In the genomic region with DNA sequence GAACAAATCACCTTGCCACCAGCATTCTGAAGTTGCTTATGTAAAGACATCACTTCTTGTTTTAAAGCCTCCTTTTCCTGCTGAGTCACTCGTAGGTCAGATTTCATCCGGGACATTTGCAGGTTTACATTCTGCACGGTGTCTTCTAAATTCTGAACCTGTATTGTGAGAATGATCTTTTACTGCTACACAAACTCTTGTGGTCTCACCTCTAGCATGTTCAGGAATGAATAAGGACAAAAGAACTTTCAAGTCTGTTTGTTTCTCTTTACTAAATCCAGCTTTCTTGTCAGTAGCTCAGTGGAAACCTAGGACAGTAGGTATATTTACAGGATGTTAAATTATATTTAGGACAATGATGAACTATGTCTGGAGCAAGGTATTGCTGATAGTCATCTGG, we compare ENCODE assay signal across 12 cellular contexts.
DNase-seq lines count a peak whose midpoint lies in the region; ATAC-seq and TF ChIP-seq lines count a peak whose summit lies in the region.
"Had no signal": no experiment of that assay in that cellular context is flagged by ENCODE, and none has a peak within 500 bp of the region (broad histone marks: within the 10 kb centered on the region; RNA-seq: fewer than 3 reads in every experiment).

No MANE protein-coding gene starts in this region.

- peak overlapping the region; percentile 78 for H3K27ac ChIP-seq in smooth muscle cell (ENCODE audit: low read depth)
- H3K27ac ChIP-seq: cardiac muscle cell had no signal

- no peaks in the 10 kb centered on the region for H3K79me2 ChIP-seq in smooth muscle cell (ENCODE audit: low read depth)

- WGBS in smooth muscle cell (ENCODE audit: low lambda C conversion rate), result 52% methylated on average over 3 of the region's 3 CpGs

- TF ChIP-seq CTCF in choroid plexus epithelial cell (conservative IDR thresholded peaks at IDR 0.05; ENCODE audit: low read depth, low read length) (no peak), smooth muscle cell (IDR thresholded peaks at IDR 0.05; ENCODE audit: borderline replicate concordance, insufficient read depth, poor library complexity, severe bottlenecking) (no peak), omental fat pad (IDR thresholded peaks at IDR 0.05) (no peak)

- CTCF ChIA-PET in activated CD8-positive, alpha-beta memory T cell treated with anti-CD3 and anti-CD28 coated beads, Interleukin-2, amount 10 ng/mL, durations not matched to agents 7 days and 5 days (lab: Charles Lee), result interaction anchor here (1.3 kb wide), 1 partner anchor 13 kb away, joined by 3 read pairs; no protein-coding TSS in a partner anchor

- H3K4me1 Mint-ChIP-seq in activated CD8-positive, alpha-beta memory T cell treated with anti-CD3 and anti-CD28 coated beads, Interleukin-2, amount 10 ng/mL, durations not matched to agents 7 days and 5 days, result peaks cover 50% of the 10 kb centered on the region

- no peaks in the 10 kb centered on the region for H3K4me1 ChIP-seq in smooth muscle cell (ENCODE audit: low read depth)

- no peak overlapping the region for H3K9ac ChIP-seq in smooth muscle cell (ENCODE audit: low read depth)

- no peak overlapping the region for H2AFZ ChIP-seq in smooth muscle cell (ENCODE audit: low read depth)

- H3K27me3 Mint-ChIP-seq in activated CD8-positive, alpha-beta memory T cell treated with anti-CD3 and anti-CD28 coated beads, Interleukin-2, amount 10 ng/mL, durations not matched to agents 7 days and 5 days, result no peaks in the 10 kb centered on the region

- peak; percentile 20 for ATAC-seq in activated CD8-positive, alpha-beta memory T cell treated with anti-CD3 and anti-CD28 coated beads, Interleukin-2, amount 10 ng/mL, durations not matched to agents 7 days and 5 days
- ATAC-seq in omental fat pad (ENCODE audit: low FRiP score), result no peak
- no peak for ATAC-seq in GM21447 (IDR thresholded peaks at IDR 0.05; ENCODE audit: unreplicated experiment)

- H3K4me3 Mint-ChIP-seq in activated CD8-positive, alpha-beta memory T cell treated with anti-CD3 and anti-CD28 coated beads, Interleukin-2, amount 10 ng/mL, durations not matched to agents 7 days and 5 days, result no peak overlapping the region

- H3K4me3 ChIP-seq in choroid plexus epithelial cell (ENCODE audit: low read depth, low read length) (no peak overlapping the region), smooth muscle cell (no peak overlapping the region)
- H3K4me3 ChIP-seq: cardiac muscle cell, testis had no signal

- no peak overlapping the region for H3K4me2 ChIP-seq in smooth muscle cell

- peaks cover 52% of the 10 kb centered on the region for H3K36me3 Mint-ChIP-seq in activated CD8-positive, alpha-beta memory T cell treated with anti-CD3 and anti-CD28 coated beads, Interleukin-2, amount 10 ng/mL, durations not matched to agents 7 days and 5 days

- H3K9me3 Mint-ChIP-seq in activated CD8-positive, alpha-beta memory T cell treated with anti-CD3 and anti-CD28 coated beads, Interleukin-2, amount 10 ng/mL, durations not matched to agents 7 days and 5 days (ENCODE audit: low read depth), result no peaks in the 10 kb centered on the region

- no peaks in the 10 kb centered on the region for H3K9me3 ChIP-seq in smooth muscle cell (replicated peaks; ENCODE audit: low read depth)
- H3K9me3 ChIP-seq: testis had no signal

- no peaks in the 10 kb centered on the region for H3F3A ChIP-seq in smooth muscle cell (ENCODE audit: low read depth)

- peak; percentile 61 for DNase-seq in activated CD8-positive, alpha-beta memory T cell treated with anti-CD3 and anti-CD28 coated beads, Interleukin-2, amount 10 ng/mL, durations not matched to agents 7 days and 5 days
- DNase-seq in activated CD8-positive, alpha-beta memory T cell treated with anti-CD3 and anti-CD28 coated beads, Interleukin-2, amount 50 U/mL, for 48 hours, result no peak
- peak; percentile 17 for DNase-seq in OCI-M1 (lab: John Stamatoyannopoulos, UW)
- peak; percentile 68 for DNase-seq in choroid plexus epithelial cell (ENCODE audit: low read depth)
- DNase-seq in smooth muscle cell (lab: John Stamatoyannopoulos, UW; ENCODE audit: unreplicated experiment), result no peak
- DNase-seq in omental fat pad (ENCODE audit: low spot score), result no peak
- no peak for DNase-seq in stimulated activated CD4-positive, alpha-beta T cell treated with anti-CD3 and anti-CD28 coated beads, Interleukin-2, amount 100 ng/mL, for 24 hours
- DNase-seq: C1 segment of cervical spinal cord, NCI-H1694 treated with DMSO at 0.1 percent for 48 hours, testis had no signal

- no peaks in the 10 kb centered on the region for H4K20me1 ChIP-seq in smooth muscle cell (ENCODE audit: low read depth)

- peaks cover 7% of the 10 kb centered on the region for H3K36me3 ChIP-seq in smooth muscle cell (ENCODE audit: low read depth)

- no peaks in the 10 kb centered on the region for H3K27me3 ChIP-seq in smooth muscle cell (ENCODE audit: low read depth)
- H3K27me3 ChIP-seq: cardiac muscle cell, testis had no signal

- H3K27ac Mint-ChIP-seq in activated CD8-positive, alpha-beta memory T cell treated with anti-CD3 and anti-CD28 coated beads, Interleukin-2, amount 10 ng/mL, durations not matched to agents 7 days and 5 days, result peak overlapping the region; percentile 85

Comparison
In these comparisons a context has a peak if more than half of its experiments do, and no peak if none do; other contexts are left out.
1. DNase-seq: peak in activated CD8-positive, alpha-beta memory T cell treated with anti-CD3 and anti-CD28 coated beads, Interleukin-2, amount 10 ng/mL, durations not matched to agents 7 days and 5 days (single experiment), OCI-M1 (single experiment) and choroid plexus epithelial cell (single experiment); none in activated CD8-positive, alpha-beta memory T cell treated with anti-CD3 and anti-CD28 coated beads, Interleukin-2, amount 50 U/mL, for 48 hours (single experiment), smooth muscle cell (single experiment), omental fat pad (single experiment) and stimulated activated CD4-positive, alpha-beta T cell treated with anti-CD3 and anti-CD28 coated beads, Interleukin-2, amount 100 ng/mL, for 24 hours (0 of 2).